8 cellular contexts compared by ENCODE assay signal in genomic region chr13:30394798-30395191, GRCh38. TPM values are rescaled to one million over a fixed set of nuclear protein-coding genes. Genes with fewer than 3 reads are reported as not detected.
A peak's percentile ranks its signal among the peaks of the same experiment; 100 is the strongest.
DNase-seq lines count a peak whose midpoint lies in the region; ATAC-seq and TF ChIP-seq lines count a peak whose summit lies in the region.

No MANE protein-coding gene starts in this region.

- H3K27me3 Mint-ChIP-seq in naive B cell, result no peaks in the 10 kb centered on the region

- H3K36me3 Mint-ChIP-seq in naive B cell, result no peaks in the 10 kb centered on the region

- DNase-seq in HCT116 (ENCODE audit: low read depth, low spot score) (no peak), NB4 (ENCODE audit: low read depth) (peak; percentile 47), dorsolateral prefrontal cortex (no peak), naive B cell (peak; percentile 50), OCI-M2 (lab: John Stamatoyannopoulos, UW; ENCODE audit: unreplicated experiment) (no peak), NCI-H1092 treated with DMSO at 0.1 percent for 48 hours (lab: John Stamatoyannopoulos, UW) (no peak), iPS-NIHi7 (ENCODE audit: extremely low spot score) (no peak)

- H3K4me1 Mint-ChIP-seq in naive B cell, result peaks cover 18 to 29% (median 18%) of the 10 kb centered on the region in 3 donors

- no peak for TF ChIP-seq CTCF in GM12875 (IDR thresholded peaks at IDR 0.05; ENCODE audit: borderline replicate concordance, insufficient read depth, low read depth, low read length)
- no peak for TF ChIP-seq CTCF in HCT116 (IDR thresholded peaks at IDR 0.05 in 2 of 3, conservative IDR thresholded peaks at IDR 0.05 in 1 of 3; ENCODE audit: borderline replicate concordance in 1 of 3, insufficient read depth in 1 of 3, low read depth in 2 of 3, low read length in 2 of 3)
- TF ChIP-seq CTCF in NB4 (IDR thresholded peaks at IDR 0.05; ENCODE audit: low read depth, low read length), result no peak
- no peak for TF ChIP-seq CTCF in dorsolateral prefrontal cortex (IDR thresholded peaks at IDR 0.05 in 54 of 56, conservative IDR thresholded peaks at IDR 0.05 in 2 of 56; ENCODE audit: low read depth in 1 of 56, partially characterized antibody in 56 of 56)

- H3K4me3 Mint-ChIP-seq in naive B cell, result peak overlapping the region; percentile 85 to 100 (median 96)

- RAD21 ChIA-PET in HCT116 (lab: Charles Lee; ENCODE audit: low non-redundant PET in 1 of 2, low total read pairs in 2 of 2, uncharacterized antibody in 2 of 2, unreplicated experiment in 2 of 2), result interaction anchor here (0.6 to 0.8 kb wide), 2 partner anchors 263 to 281 kb away, joined by 3 to 4 read pairs; no protein-coding TSS in a partner anchor

- TF ChIP-seq POLR2A in HCT116 (IDR thresholded peaks at IDR 0.05; ENCODE audit: borderline replicate concordance, extremely low read depth, insufficient read depth, insufficient read length) (no peak), NB4 (IDR thresholded peaks at IDR 0.05; ENCODE audit: extremely low read depth, insufficient read length) (no peak)

- H3K4me1 ChIP-seq in HCT116 (ENCODE audit: control insufficient read depth in 1 of 2, insufficient read depth in 2 of 2, low read length in 2 of 2), result peaks cover 15 to 20% of the 10 kb centered on the region in 2 experiments

- H3K9me3 ChIP-seq in HCT116 (ENCODE audit: control insufficient read depth in 1 of 2, insufficient read depth in 1 of 2, low read depth in 1 of 2, low read length in 2 of 2), result no peaks in the 10 kb centered on the region

- H3K9me3 Mint-ChIP-seq in naive B cell, result no peaks in the 10 kb centered on the region

- H3K9me2 ChIP-seq in HCT116 (ENCODE audit: insufficient read depth), result no peaks in the 10 kb centered on the region

- POLR2A ChIA-PET in HCT116 (lab: Charles Lee), result interaction anchor here (0.6 to 1.0 kb wide), 2 partner anchors 9 to 17 kb away, joined by 3 to 6 read pairs; no protein-coding TSS in a partner anchor

- peak overlapping the region; percentile 89 to 98 (median 94) for H3K27ac Mint-ChIP-seq in naive B cell

- peak overlapping the region; percentile 94 for H2AFZ ChIP-seq in HCT116 (ENCODE audit: low read depth, low read length, poor library complexity, severe bottlenecking)

- CTCF ChIA-PET in HCT116 (lab: Charles Lee), result no interaction called here

- H3K36me3 ChIP-seq in HCT116 (ENCODE audit: control insufficient read depth in 1 of 2, insufficient read depth in 2 of 2, low read length in 2 of 2), result no peaks in the 10 kb centered on the region

- intact Hi-C loops in HCT116 (cut with micrococcal nuclease) (no loop called here), dorsolateral prefrontal cortex (cut with DNase I) (loop anchor here (2.0 to 5.0 kb wide), 3 partner anchors 14 to 88 kb away; partner anchors contain the start of gene KATNAL1 (in 1 of the 2))

- peak; percentile 10; the same call in 1 of the 2 replicates for ATAC-seq in HCT116
- peak; percentile 79 to 83 for ATAC-seq in naive B cell (ENCODE audit: low read depth in 2 of 2)

- H3K27me3 ChIP-seq in HCT116 (ENCODE audit: insufficient read depth, low read length), result no peaks in the 10 kb centered on the region
- H3K27me3 ChIP-seq in dorsolateral prefrontal cortex, result no peaks in the 10 kb centered on the region

- H3K4me2 ChIP-seq in HCT116 (ENCODE audit: low read length), result peak overlapping the region; percentile 73

- no peaks in the 10 kb centered on the region for H4K20me1 ChIP-seq in HCT116 (ENCODE audit: insufficient read depth)

- peak overlapping the region; percentile 29; the same call in 1 of the 2 replicates for H3K27ac ChIP-seq in HCT116 (ENCODE audit: low read depth, low read length)
- H3K27ac ChIP-seq in dorsolateral prefrontal cortex, result peak overlapping the region in 57 of 59 donors; percentile 43 to 93 (median 79)

- peak overlapping the region; percentile 50 for H3K4me3 ChIP-seq in GM12875 (ENCODE audit: low read depth, low read length)
- peak overlapping the region in 1 of 2 experiments; percentile 49; a peak in 3 of 4 replicates for H3K4me3 ChIP-seq in HCT116 (replicated peaks in 1 of 2; ENCODE audit: low read depth in 1 of 2, low read length in 2 of 2)
- peak overlapping the region; percentile 77 for H3K4me3 ChIP-seq in NB4 (ENCODE audit: low read depth, low read length)
- peak overlapping the region; percentile 40 to 93 (median 69) for H3K4me3 ChIP-seq in dorsolateral prefrontal cortex

- no peak for TF ChIP-seq RAD21 in HCT116 (IDR thresholded peaks at IDR 0.05; ENCODE audit: low read depth)

- peak overlapping the region; percentile 51 for H3K9ac ChIP-seq in HCT116 (ENCODE audit: low read length)

- no peaks in the 10 kb centered on the region for H3K79me2 ChIP-seq in HCT116 (ENCODE audit: insufficient read depth, low read length)

- BruUV-seq in HCT116 (replicated peaks; lab: Mats Ljungman, UMichigan), result no TSS peak

TF ChIP-seq in HCT116, 20 proteins besides CTCF, POLR2A, EP300 and RAD21:
- TF ChIP-seq ZFX (IDR thresholded peaks at IDR 0.05) (no peak), ZNF274 (IDR thresholded peaks at IDR 0.05; ENCODE audit: low read depth, low read length) (no peak), EZH2 (IDR thresholded peaks at IDR 0.05) (no peak)

RNA-seq across cellular contexts. Expression of gene UBE2L5, which starts 27.5 kb away (rescaled TPM):
- total RNA-seq in HCT116 (2021; ENCODE audit: unreplicated experiment) (0.15 TPM), dorsolateral prefrontal cortex (1 to 10 TPM in 36 of 120 experiments, under 1 TPM in 66, not detected in 18; 0.22 to 2.8 (median 0.73) TPM)
- not detected in 2 replicates for polyA plus RNA-seq in HCT116 (2012)
- polyA plus RNA-seq in naive B cell (ENCODE audit: low read depth in 6 of 6), result under 1 TPM in 2 of 6 donors, not detected in 4; 0.19 to 0.31 TPM

Comparison
In these comparisons a context has a peak if more than half of its experiments do, and no peak if none do; other contexts are left out.
1. DNase-seq: peak in NB4 (single experiment) and naive B cell (single experiment); none in HCT116 (single experiment), dorsolateral prefrontal cortex (0 of 10), OCI-M2 (single experiment), NCI-H1092 treated with DMSO at 0.1 percent for 48 hours (single experiment) and iPS-NIHi7 (single experiment).